8 cellular contexts compared by ENCODE assay signal in genomic region chr11:14908214-14908880, GRCh38. TPM values are rescaled to one million over a fixed set of nuclear protein-coding genes. Genes with fewer than 3 reads are reported as not detected.
DNase-seq lines count a peak whose midpoint lies in the region; ATAC-seq, FAIRE-seq and TF ChIP-seq lines count a peak whose summit lies in the region.

No MANE protein-coding gene starts in this region.

- no peak for TF ChIP-seq POLR2A in endothelial cell of umbilical vein (IDR thresholded peaks at IDR 0.05; ENCODE audit: low read depth, low read length)

- H3K4me2 ChIP-seq in endothelial cell of umbilical vein (ENCODE audit: insufficient read depth, low read length) = no peak overlapping the region

- dilution Hi-C loops in endothelial cell of umbilical vein (cut with MboI; ENCODE audit: extremely low pct_ligation_motif_present, low sequenced_read_pairs) = no loop called here

- DNase-seq in COR-L47 (lab: John Stamatoyannopoulos, UW) (peak; percentile 60), NCI-H1105 (lab: John Stamatoyannopoulos, UW) (peak; percentile 77), SKM-1 treated with dmso at 0.1 percent for 144 hours (lab: John Stamatoyannopoulos, UW; ENCODE audit: unreplicated experiment) (peak; percentile 37), endothelial cell of umbilical vein (ENCODE audit: low read depth, low spot score) (peak; percentile 36)
- DNase-seq in NK-92 treated with Interleukin-12 subunit alpha and Interleukin-12 subunit beta, amount 100 ng/mL, for 24 hours (lab: John Stamatoyannopoulos, UW) = no peak

- H3K27me3 ChIP-seq in endothelial cell of umbilical vein (ENCODE audit: control insufficient read depth in 2 of 2, insufficient read depth in 2 of 2, low read length in 2 of 2) = peaks cover 2 to 13% of the 10 kb centered on the region in 2 experiments

- peaks cover 8% of the 10 kb centered on the region for H3K27me3 Mint-ChIP-seq in nephron (ENCODE audit: low read depth)

- H3K9ac ChIP-seq in endothelial cell of umbilical vein (replicated peaks; ENCODE audit: extremely low read depth, insufficient read depth, low read length) = no peak overlapping the region

- H3K27ac Mint-ChIP-seq in nephron = no peak overlapping the region

- H3K9me1 ChIP-seq in endothelial cell of umbilical vein (replicated peaks; ENCODE audit: control insufficient read depth, extremely low read depth, insufficient read depth, low read length) = no peaks in the 10 kb centered on the region

- no peak for FAIRE-seq in endothelial cell of umbilical vein (lab: Jason Lieb, UNC)

- H3K4me3 Mint-ChIP-seq in nephron = no peak overlapping the region

- no peak overlapping the region for H3K4me3 ChIP-seq in endothelial cell of umbilical vein (replicated peaks in 1 of 3; ENCODE audit: insufficient read depth in 1 of 3, low read depth in 1 of 3, low read length in 3 of 3)

- intact Hi-C loops in endothelial cell of umbilical vein (cut with micrococcal nuclease) = loop anchor here (1.0 to 5.0 kb wide), 4 partner anchors 98 to 386 kb away; partner anchors contain the start of genes PDE3B and PSMA1

- CTCF ChIA-PET in endothelial cell of umbilical vein (lab: Charles Lee) = interaction anchor here (0.6 to 9.7 kb wide), 79 partner anchors 8 to 1705 kb away, joined by 3 to 833 read pairs (median 6); partner anchors contain the start of genes CALCB, CYP2R1 and PSMA1

- no peaks in the 10 kb centered on the region for H3K79me2 ChIP-seq in endothelial cell of umbilical vein (ENCODE audit: control insufficient read depth, insufficient read depth, low read length)

- no peak overlapping the region for H3K27ac ChIP-seq in endothelial cell of umbilical vein (ENCODE audit: insufficient read depth, low read depth, low read length)

- peaks cover 11% of the 10 kb centered on the region for H3K4me1 ChIP-seq in endothelial cell of umbilical vein (ENCODE audit: control insufficient read depth, extremely low read depth, insufficient read depth, low read length)

- H3K36me3 Mint-ChIP-seq in nephron (ENCODE audit: low read depth) = no peaks in the 10 kb centered on the region

- H4K20me1 ChIP-seq in endothelial cell of umbilical vein (replicated peaks; ENCODE audit: control insufficient read depth, extremely low read depth, insufficient read depth, low read length) = no peaks in the 10 kb centered on the region

- H3K4me1 Mint-ChIP-seq in nephron = no peaks in the 10 kb centered on the region

- BruUV-seq in endothelial cell of umbilical vein (replicated peaks; lab: Mats Ljungman, UMichigan) = no TSS peak

- POLR2A ChIA-PET in endothelial cell of umbilical vein (lab: Charles Lee) = interaction anchor here (1.8 to 1.9 kb wide), 2 partner anchors 17 to 118 kb away, joined by 7 to 10 read pairs; partner anchors contain the start of gene CYP2R1

- ATAC-seq in GM19023 (IDR thresholded peaks at IDR 0.05; ENCODE audit: unreplicated experiment) (peak; percentile 21), HG02571 (IDR thresholded peaks at IDR 0.05; ENCODE audit: unreplicated experiment) (no peak)

- H3K9me3 ChIP-seq in endothelial cell of umbilical vein (replicated peaks; ENCODE audit: control insufficient read depth, insufficient read depth, low read length) = no peaks in the 10 kb centered on the region

- H3K9me3 Mint-ChIP-seq in nephron = no peaks in the 10 kb centered on the region

- no peaks in the 10 kb centered on the region for H3K36me3 ChIP-seq in endothelial cell of umbilical vein (ENCODE audit: control insufficient read depth in 2 of 2, extremely low read depth in 1 of 2, insufficient read depth in 2 of 2, low read length in 2 of 2)

- peak; percentile 40 to 41 for TF ChIP-seq CTCF in endothelial cell of umbilical vein (IDR thresholded peaks at IDR 0.05; ENCODE audit: extremely low read depth in 1 of 2, insufficient read depth in 1 of 2, low read depth in 1 of 2, low read length in 2 of 2)
- TF ChIP-seq CTCF in nephron (IDR thresholded peaks at IDR 0.05; ENCODE audit: unreplicated experiment in 3 of 3) = peak; percentile 52 to 64 (median 58)

- H2AFZ ChIP-seq in endothelial cell of umbilical vein (ENCODE audit: low read depth, low read length) = peak overlapping the region; percentile 40

TF ChIP-seq in endothelial cell of umbilical vein, 7 proteins besides CTCF, POLR2A, EP300 and RAD21:
- no peak for TF ChIP-seq EZH2 (IDR thresholded peaks at IDR 0.05; ENCODE audit: borderline replicate concordance, low read depth, low read length, severe bottlenecking)
- TF ChIP-seq MYC (IDR thresholded peaks at IDR 0.05; ENCODE audit: low read depth, low read length) = no peak
- TF ChIP-seq POLR2AphosphoS5 (IDR thresholded peaks at IDR 0.05; ENCODE audit: insufficient read depth, low read depth, low read length) = no peak
- TF ChIP-seq JUN (IDR thresholded peaks at IDR 0.05; ENCODE audit: borderline replicate concordance, insufficient read depth, insufficient read length, low read depth) = no peak
- TF ChIP-seq FOS (IDR thresholded peaks at IDR 0.05; ENCODE audit: borderline replicate concordance, insufficient read depth, low read length) = no peak

RNA-seq across cellular contexts. Expression of gene CYP2R1, which starts 16.3 kb away (rescaled TPM):
- 8.0 and 11.6 TPM in 2 replicates for total RNA-seq in endothelial cell of umbilical vein
- polyA plus RNA-seq in endothelial cell of umbilical vein = 5.8 and 6.5 TPM in 2 replicates
- 6.0 and 7.6 TPM in 2 replicates for polyA plus RNA-seq in endothelial cell of umbilical vein (2011; cell fraction: cytosol; rRNA removed)
- polyA plus RNA-seq in endothelial cell of umbilical vein (2011; cell fraction: nucleus; rRNA removed) = 31.7 and 35.8 TPM in 2 replicates
- polyA plus RNA-seq in endothelial cell of umbilical vein (2012) = 15.8 and 16.3 TPM in 2 replicates
- polyA minus RNA-seq in endothelial cell of umbilical vein = 8.0 and 8.1 TPM in 2 replicates
- 1.8 TPM for polyA minus RNA-seq in endothelial cell of umbilical vein (2011; cell fraction: cytosol; rRNA and poly(A)+ RNA removed)
- 9.7 and 15.8 TPM in 2 replicates for polyA minus RNA-seq in endothelial cell of umbilical vein (2011; cell fraction: nucleus; rRNA and poly(A)+ RNA removed)
